In the genomic region with DNA sequence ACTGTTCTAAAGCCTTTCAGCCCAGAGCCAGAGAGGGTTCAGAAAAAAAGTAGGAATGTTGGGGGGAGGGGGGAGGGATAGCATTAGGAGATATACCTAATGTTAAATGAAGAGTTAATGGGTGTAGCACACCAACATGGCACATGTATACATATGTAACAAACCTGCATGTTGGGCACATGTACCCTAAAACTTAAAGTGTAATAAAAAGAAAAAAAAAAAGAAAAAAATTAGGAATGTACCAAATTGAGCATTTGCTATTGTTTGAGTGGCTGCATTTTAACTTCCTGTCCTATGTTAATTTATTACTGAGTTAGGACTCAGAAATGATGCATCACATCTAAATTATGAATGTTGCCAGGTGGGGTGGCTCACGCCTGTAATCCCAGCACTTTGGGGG, we compare ENCODE assay signal across 8 cellular contexts. TPM values are rescaled to one million over a fixed set of nuclear protein-coding genes. Genes with fewer than 3 reads are reported as not detected.
A peak's percentile ranks its signal among the peaks of the same experiment; 100 is the strongest.
DNase-seq lines count a peak whose midpoint lies in the region; ATAC-seq, FAIRE-seq and TF ChIP-seq lines count a peak whose summit lies in the region.
"Not testable (repeated sequence)": the region's sequence is repeated elsewhere in the genome, so short reads cannot be mapped to it uniquely, and the experiment has no call there.

No MANE protein-coding gene starts in this region.

- peaks cover 79% of the 10 kb centered on the region for H3K4me1 ChIP-seq in A549
- peaks cover 34% of the 10 kb centered on the region for H3K4me1 ChIP-seq in HEK293 (ENCODE audit: control insufficient read depth, insufficient read depth, low read length)
- peaks cover 32 to 38% of the 10 kb centered on the region in 2 experiments; a peak in 3 of 4 replicates for H3K4me1 ChIP-seq in SK-N-SH (ENCODE audit: control insufficient read depth in 1 of 2, insufficient read depth in 2 of 2, low read depth in 1 of 2, low read length in 1 of 2)
- H3K4me1 ChIP-seq in heart left ventricle = peaks cover 0 to 71% (median 25%) of the 10 kb centered on the region in 12 donors
- peaks cover 26% of the 10 kb centered on the region for H3K4me1 ChIP-seq in lower lobe of right lung
- peaks cover 27% of the 10 kb centered on the region for H3K4me1 ChIP-seq in parathyroid adenoma
- H3K4me1 ChIP-seq in subcutaneous abdominal adipose tissue (ENCODE audit: control insufficient read depth in 5 of 5, insufficient read depth in 5 of 5, low read length in 5 of 5) = peaks cover 3 to 43% (median 30%) of the 10 kb centered on the region in 5 donors

- peaks cover 28% of the 10 kb centered on the region for H3F3A ChIP-seq in SK-N-SH (replicated peaks; ENCODE audit: insufficient read depth)

- not testable (repeated sequence) for H2AFZ ChIP-seq in SK-N-SH (ENCODE audit: low read depth); parathyroid adenoma

- TF ChIP-seq RAD21 in A549 (conservative IDR thresholded peaks at IDR 0.05 in 1 of 2, IDR thresholded peaks at IDR 0.05 in 1 of 2); SK-N-SH (IDR thresholded peaks at IDR 0.05; ENCODE audit: low read length): not testable (repeated sequence)

- intact Hi-C loops in heart left ventricle (cut with DNase I) = loop anchor here in 1 of 10 donors (5.0 kb wide), 1 partner anchor 40 kb away; no protein-coding TSS in a partner anchor
- intact Hi-C loops in lower lobe of right lung (cut with DNase I) = not testable (repeated sequence)

- not testable (repeated sequence) for H3K9me3 ChIP-seq in A549; HEK293 (ENCODE audit: control insufficient read depth, insufficient read depth, low read depth, low read length); SK-N-SH; heart left ventricle; lower lobe of right lung; parathyroid adenoma (ENCODE audit: control insufficient read depth, low read length); subcutaneous abdominal adipose tissue (ENCODE audit: control insufficient read depth in 5 of 5, low read length in 5 of 5)

- not testable (repeated sequence) for TF ChIP-seq EP300 in A549 (IDR thresholded peaks at IDR 0.05); SK-N-SH (IDR thresholded peaks at IDR 0.05; ENCODE audit: borderline replicate concordance in 1 of 2, low read depth in 1 of 2, low read length in 1 of 2)

- H4K20me1 ChIP-seq in SK-N-SH (ENCODE audit: insufficient read depth) = peaks cover 13% of the 10 kb centered on the region; the same call in 1 of the 2 replicates

- 14% methylated on average over 1 of the region's 1 CpG for WGBS in A549 (ENCODE audit: missing lambda C conversion rate)
- 83% methylated on average over 1 of the region's 1 CpG for WGBS in SK-N-SH (ENCODE audit: low lambda C conversion rate)
- 95 to 100% (median 97%) methylated on average over 1 of the region's 1 CpG for WGBS in heart left ventricle, 4 donors

- TF ChIP-seq POLR2A in A549 (IDR thresholded peaks at IDR 0.05; ENCODE audit: low read length); heart left ventricle (IDR thresholded peaks at IDR 0.05): not testable (repeated sequence)

- H3K9ac ChIP-seq in SK-N-SH = peak overlapping the region; percentile 32; the same call in 1 of the 2 replicates
- H3K9ac ChIP-seq in parathyroid adenoma = not testable (repeated sequence)
- peak overlapping the region in 1 of 5 donors; percentile 49 for H3K9ac ChIP-seq in subcutaneous abdominal adipose tissue (ENCODE audit: low read length in 5 of 5)

- H3K9me2 ChIP-seq in SK-N-SH = not testable (repeated sequence)

- CTCF ChIA-PET in A549 (lab: Yijun Ruan, JAX); HEK293 (lab: Yijun Ruan, JAX); SK-N-SH (lab: Yijun Ruan, JAX): not testable (repeated sequence)

- TF ChIP-seq CTCF in A549 (IDR thresholded peaks at IDR 0.05); HEK293 (tag by site-specific recombination; IDR thresholded peaks at IDR 0.05); SK-N-SH (IDR thresholded peaks at IDR 0.05); brain microvascular endothelial cell (IDR thresholded peaks at IDR 0.05; ENCODE audit: low read depth, low read length, missing control alignments); heart left ventricle (IDR thresholded peaks at IDR 0.05); lower lobe of right lung (IDR thresholded peaks at IDR 0.05); parathyroid adenoma (IDR thresholded peaks at IDR 0.05): not testable (repeated sequence)

- H3K27ac ChIP-seq in A549 = peak overlapping the region; percentile 79 to 92
- H3K27ac ChIP-seq in HEK293 (ENCODE audit: extremely low read depth, low read depth, low read length) = not testable (repeated sequence)
- peak overlapping the region; percentile 78 to 84 for H3K27ac ChIP-seq in SK-N-SH (ENCODE audit: low read depth in 2 of 2, low read length in 1 of 2)
- H3K27ac ChIP-seq in brain microvascular endothelial cell = peak overlapping the region; percentile 51
- peak overlapping the region in 7 of 12 donors; percentile 11 to 78 (median 47) for H3K27ac ChIP-seq in heart left ventricle
- H3K27ac ChIP-seq in lower lobe of right lung = peak overlapping the region; percentile 37
- peak overlapping the region; percentile 80 for H3K27ac ChIP-seq in parathyroid adenoma
- H3K27ac ChIP-seq in subcutaneous abdominal adipose tissue (ENCODE audit: low read depth, low read length) = peak overlapping the region; percentile 82

- H3K4me2 ChIP-seq in A549 = peak overlapping the region; percentile 86
- peak overlapping the region; percentile 64 for H3K4me2 ChIP-seq in SK-N-SH
- not testable (repeated sequence) for H3K4me2 ChIP-seq in parathyroid adenoma (ENCODE audit: low read length)

- POLR2A ChIA-PET in A549 (lab: Yijun Ruan, JAX) = interaction anchor here (3.5 kb wide), 1 partner anchor 139 kb away, joined by 43 read pairs; a partner anchor contains a TSS
- POLR2A ChIA-PET in HEK293 (lab: Yijun Ruan, JAX) = interaction anchor here (1.2 kb wide), 1 partner anchor 139 kb away, joined by 4 read pairs; no protein-coding TSS in a partner anchor
- POLR2A ChIA-PET in SK-N-SH (lab: Yijun Ruan, JAX) = interaction anchor here (0.6 kb wide), 1 partner anchor 74 kb away, joined by 5 read pairs; no protein-coding TSS in a partner anchor

- not testable (repeated sequence) for H3K27me3 ChIP-seq in SK-N-SH (ENCODE audit: insufficient read depth); brain microvascular endothelial cell (replicated peaks); heart left ventricle; lower lobe of right lung (ENCODE audit: low read depth); parathyroid adenoma (ENCODE audit: control insufficient read depth, insufficient read depth, low read length); subcutaneous abdominal adipose tissue (ENCODE audit: control insufficient read depth in 5 of 5, insufficient read depth in 4 of 5, low read length in 5 of 5)

- not testable (repeated sequence) for H3K36me3 ChIP-seq in HEK293 (ENCODE audit: control insufficient read depth in 2 of 2, insufficient read depth in 1 of 2, low read length in 2 of 2); SK-N-SH (replicated peaks in 1 of 2; ENCODE audit: control insufficient read depth in 1 of 2, insufficient read depth in 2 of 2, low read length in 1 of 2); brain microvascular endothelial cell (replicated peaks); heart left ventricle; lower lobe of right lung; parathyroid adenoma (ENCODE audit: control insufficient read depth, insufficient read depth, low read length); subcutaneous abdominal adipose tissue (ENCODE audit: control insufficient read depth in 5 of 5, insufficient read depth in 5 of 5, low read length in 5 of 5)

- ATAC-seq in A549, heart left ventricle, lower lobe of right lung: not testable (repeated sequence)

- H3K79me2 ChIP-seq in SK-N-SH (ENCODE audit: insufficient read depth) = peaks cover 91% of the 10 kb centered on the region
- peaks cover 22% of the 10 kb centered on the region for H3K79me2 ChIP-seq in parathyroid adenoma

- in situ Hi-C loops in brain microvascular endothelial cell (cut with HindIII; ENCODE audit: low pct_ligation_motif_present, low sequenced_read_pairs) = not testable (repeated sequence)

- DNase-seq in A549 (ENCODE audit: low read depth in 1 of 2, low spot score in 1 of 2); SK-N-SH; brain microvascular endothelial cell; heart left ventricle; lower lobe of right lung: not testable (repeated sequence)

- peak overlapping the region; percentile 21; the same call in 2 of the 3 replicates for H3K4me3 ChIP-seq in A549
- not testable (repeated sequence) for H3K4me3 ChIP-seq in HEK293 (ENCODE audit: low read depth, low read length); brain microvascular endothelial cell (ENCODE audit: low read depth, low read length); heart left ventricle; lower lobe of right lung; subcutaneous abdominal adipose tissue (ENCODE audit: low read depth in 1 of 5, low read length in 5 of 5)
- H3K4me3 ChIP-seq in SK-N-SH (ENCODE audit: low read depth in 2 of 2, low read length in 1 of 2) = peak overlapping the region in 1 of 2 experiments; percentile 24; a peak in 2 of 4 replicates
- H3K4me3 ChIP-seq in parathyroid adenoma (ENCODE audit: low read depth, low read length) = peak overlapping the region; percentile 1

- not testable (repeated sequence) for FAIRE-seq in A549 (lab: Jason Lieb, UNC)

RNA-seq across cellular contexts. Expression of a gene that starts 7.7 kb away (rescaled TPM):
- polyA plus RNA-seq in A549 (2011; rRNA removed) (8.5 TPM in 2 replicates), A549 (2017; fragmentation: RNase III; extraction: RNeasy Plus Mini Kit Qiagen cat#74134 plus additional on column Dnase treatment) (5.2 to 6.6 TPM (median 6.3 TPM) in 3 replicates), SK-N-SH (2012; rRNA removed) (4.1 and 5.4 TPM in 2 replicates), heart left ventricle (1 to 10 TPM; 2.0 to 4.9 TPM)
- polyA plus RNA-seq in A549 (2012; cell fraction: cytosol; rRNA removed) = 2.4 and 2.8 TPM in 2 replicates
- polyA plus RNA-seq in A549 (2012; cell fraction: nucleus; rRNA removed) = 6.4 and 8.8 TPM in 2 replicates
- 12.6 and 16.8 TPM in 2 replicates for polyA minus RNA-seq in A549 (2011; rRNA and poly(A)+ RNA removed)
- polyA plus RNA-seq in SK-N-SH (2012; cell fraction: cytosol; rRNA removed) = 2.6 and 2.9 TPM in 2 replicates
- 15.1 and 20.4 TPM in 2 replicates for polyA plus RNA-seq in SK-N-SH (2012; cell fraction: nucleus; rRNA removed)
- total RNA-seq in heart left ventricle (10 to 100 TPM in 1 of 9 donors, 1 to 10 TPM in 8; 3.9 to 12.6 (median 7.4) TPM), lower lobe of right lung (16.6 TPM)
